In genomic region chr7:8353991-8354390, GRCh38 we compare ENCODE assay signal across 23 cellular contexts.
DNase-seq lines count a peak whose midpoint lies in the region; ATAC-seq, FAIRE-seq and TF ChIP-seq lines count a peak whose summit lies in the region.
"Had no signal": no experiment of that assay in that cellular context is flagged by ENCODE, and none has a peak within 500 bp of the region (broad histone marks: within the 10 kb centered on the region; RNA-seq: fewer than 3 reads in every experiment).

No MANE protein-coding gene starts in this region.

- no peak overlapping the region for H3K27ac ChIP-seq in K562 (ENCODE audit: extremely low read depth, low read depth, low read length)

- TF ChIP-seq CTCF in K562 (IDR thresholded peaks at IDR 0.05 in 2 of 3, conservative IDR thresholded peaks at IDR 0.05 in 1 of 3; ENCODE audit: insufficient read depth in 2 of 3, low read depth in 1 of 3, low read length in 3 of 3): no peak

- H3K4me3 ChIP-seq in K562: no peak overlapping the region

- CTCF ChIA-PET in K562 (lab: Yijun Ruan, JAX; ENCODE audit: low intra/inter-chr PET ratio): no interaction called here

- H3K79me2 ChIP-seq in K562 (ENCODE audit: control insufficient read depth, insufficient read depth, low read length): no peaks in the 10 kb centered on the region

- FAIRE-seq in K562 (lab: Jason Lieb, UNC): no peak
- FAIRE-seq: A204.1, D721Med, HTR-8/SVneo, RCC 7860 had no signal

- DNase-seq in K562 (ENCODE audit: extremely low read depth in 1 of 4, low spot score in 3 of 4) (no peak), D341Med (ENCODE audit: low spot score) (no peak), AG20443 (ENCODE audit: low spot score) (no peak)
- DNase-seq: DMS53, GDM1, GOT3, MV-4-11, NCI-H1105 treated with DMSO at 0.1 percent for 48 hours, NCI-H2029 treated with DMSO at 0.1 percent for 48 hours, NCI-H446, NCI-H526 treated with DMSO at 0.1 percent for 48 hours, OCI-M1, T-helper 17 cell had no signal

- H3K27me3 ChIP-seq in K562 (ENCODE audit: control insufficient read depth in 2 of 2, insufficient read depth in 2 of 2, low read length in 2 of 2): no peaks in the 10 kb centered on the region

- no peaks in the 10 kb centered on the region for H3K9me1 ChIP-seq in K562 (ENCODE audit: control insufficient read depth, insufficient read depth, low read length)

- H3K4me1 ChIP-seq in K562 (replicated peaks in 1 of 2; ENCODE audit: control insufficient read depth in 2 of 2, insufficient read depth in 2 of 2, low read length in 2 of 2): no peaks in the 10 kb centered on the region; a peak in 2 of 5 replicates

- H3K9me3 ChIP-seq in K562 (replicated peaks; ENCODE audit: control insufficient read depth, insufficient read depth, low read depth, low read length): no peaks in the 10 kb centered on the region

- H3K4me2 ChIP-seq in K562 (ENCODE audit: insufficient read depth, low read length): no peak overlapping the region

- no peak overlapping the region for H2AFZ ChIP-seq in K562 (ENCODE audit: low read depth, low read length)

- ATAC-seq in GM18868 (IDR thresholded peaks at IDR 0.05; ENCODE audit: unreplicated experiment) (peak; percentile 67), GM19452 (IDR thresholded peaks at IDR 0.05; ENCODE audit: unreplicated experiment) (peak; percentile 61), HG03354 (IDR thresholded peaks at IDR 0.05; ENCODE audit: poor library complexity, severe bottlenecking, unreplicated experiment) (peak; percentile 60), K562 (no peak), GM19351 (IDR thresholded peaks at IDR 0.05; ENCODE audit: unreplicated experiment) (no peak)
- ATAC-seq: HCT116, Right ventricle myocardium inferior, T-helper 17 cell had no signal

- in situ Hi-C loops in K562 (cut with MboI): no loop called here

- WGBS in K562 (ENCODE audit: insufficient coverage, low coverage, missing lambda C conversion rate): 88% methylated on average over 2 of the region's 2 CpGs

- intact Hi-C loops in K562 (cut with micrococcal nuclease): no loop called here

- no peak for TF ChIP-seq POLR2A in K562 (conservative IDR thresholded peaks at IDR 0.05)

- no peaks in the 10 kb centered on the region for H4K20me1 ChIP-seq in K562 (replicated peaks; ENCODE audit: control insufficient read depth, insufficient read depth, low read length)

- no peaks in the 10 kb centered on the region for H3K36me3 ChIP-seq in K562 (ENCODE audit: control insufficient read depth, insufficient read depth, low read length)

- BruUV-seq in K562 (replicated peaks; lab: Mats Ljungman, UMichigan): no TSS peak

- TF ChIP-seq EP300 in K562 (IDR thresholded peaks at IDR 0.05; ENCODE audit: low read length): no peak

- no peak overlapping the region for H3K9ac ChIP-seq in K562 (ENCODE audit: insufficient read depth in 1 of 2, low read depth in 2 of 2, low read length in 2 of 2)

- no peak for TF ChIP-seq RAD21 in K562 (CRISPR knock-in tag; conservative IDR thresholded peaks at IDR 0.05 in 1 of 2, IDR thresholded peaks at IDR 0.05 in 1 of 2)

- POLR2A ChIA-PET in K562 (lab: Yijun Ruan, JAX): no interaction called here

TF ChIP-seq in K562, 482 proteins besides CTCF, POLR2A, EP300 and RAD21:
- no peak for TF ChIP-seq CAMTA2 (CRISPR knock-in tag; conservative IDR thresholded peaks at IDR 0.05)
- peak; percentile 52; the same call in 1 of the 2 replicates for TF ChIP-seq ZNF507 (tag; conservative IDR thresholded peaks at IDR 0.05)

Comparison
In these comparisons a context has a peak if more than half of its experiments do, and no peak if none do; other contexts are left out.
1. ATAC-seq: peak in GM18868 (single experiment), GM19452 (single experiment) and HG03354 (single experiment); none in K562 (single experiment) and GM19351 (single experiment).